In genomic region chr6:1580585-1580984, GRCh38 we compare ENCODE assay signal across 2 cellular contexts.
TF ChIP-seq lines count a peak whose summit lies in the region.

No MANE protein-coding gene starts in this region.

TF ChIP-seq in HepG2, 621 proteins besides CTCF, POLR2A, EP300 and RAD21:
- TF ChIP-seq CEBPB (IDR thresholded peaks at IDR 0.05; ENCODE audit: borderline replicate concordance, low read depth, low read length) (peak; percentile 48; the same call in 1 of the 2 replicates), FOXA3 (CRISPR knock-in tag; IDR thresholded peaks at IDR 0.05) (no peak)

TF ChIP-seq in H1, 55 proteins besides CTCF, POLR2A, EP300 and RAD21:
- TF ChIP-seq EGR1 (IDR thresholded peaks at IDR 0.05; ENCODE audit: borderline replicate concordance, low read depth, low read length) (no peak), CEBPB (IDR thresholded peaks at IDR 0.05; ENCODE audit: low read depth, low read length) (0 out of 2 replicates have a peak, but pooled peaks have one; percentile 27), CHD7 (IDR thresholded peaks at IDR 0.05; ENCODE audit: insufficient replicate concordance, low read length) (no peak), YY1 (IDR thresholded peaks at IDR 0.05; ENCODE audit: low read depth, low read length) (no peak)
